In the genomic region with DNA sequence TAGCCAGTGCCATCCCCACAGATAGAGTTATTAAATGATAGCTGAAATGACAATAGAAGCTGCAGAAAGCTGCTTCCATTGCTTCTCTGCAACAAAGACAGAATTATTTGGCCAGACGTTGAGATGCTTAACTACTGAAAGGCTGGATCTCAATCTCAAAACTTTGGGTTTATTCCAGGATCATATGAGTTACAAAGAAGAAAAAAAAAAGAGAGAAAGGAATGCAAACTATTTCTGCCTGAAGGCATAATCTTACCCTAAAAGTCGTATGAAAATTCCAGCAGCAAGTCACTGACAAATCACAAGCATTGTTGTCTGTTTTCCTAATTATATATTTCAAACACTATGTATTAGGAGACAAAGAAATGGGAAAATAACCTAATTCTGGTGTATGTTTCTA, we compare ENCODE assay signal across 1 cellular context.
TF ChIP-seq lines count a peak whose summit lies in the region.

No MANE protein-coding gene starts in this region.

TF ChIP-seq in IMR-90, 13 proteins besides CTCF, POLR2A, EP300 and RAD21:
- no peak for TF ChIP-seq RFX5 (IDR thresholded peaks at IDR 0.05; ENCODE audit: low read depth, low read length)
- no peak for TF ChIP-seq FOS (IDR thresholded peaks at IDR 0.05; ENCODE audit: low read depth, low read length)
- TF ChIP-seq RCOR1 (IDR thresholded peaks at IDR 0.05; ENCODE audit: insufficient replicate concordance, low read length), result no peak
- TF ChIP-seq NFE2L2 (IDR thresholded peaks at IDR 0.05; ENCODE audit: low read depth, low read length), result no peak
- TF ChIP-seq BHLHE40 (IDR thresholded peaks at IDR 0.05; ENCODE audit: low read depth, low read length), result no peak
- TF ChIP-seq CHD1 (IDR thresholded peaks at IDR 0.05; ENCODE audit: low read depth, low read length), result no peak
- no peak for TF ChIP-seq SMC3 (IDR thresholded peaks at IDR 0.05; ENCODE audit: low read depth, low read length)
- TF ChIP-seq MAZ (IDR thresholded peaks at IDR 0.05; ENCODE audit: borderline replicate concordance, low read depth, low read length), result no peak
- no peak for TF ChIP-seq CEBPB (IDR thresholded peaks at IDR 0.05; ENCODE audit: low read depth, low read length)
- TF ChIP-seq, protein P1, sequence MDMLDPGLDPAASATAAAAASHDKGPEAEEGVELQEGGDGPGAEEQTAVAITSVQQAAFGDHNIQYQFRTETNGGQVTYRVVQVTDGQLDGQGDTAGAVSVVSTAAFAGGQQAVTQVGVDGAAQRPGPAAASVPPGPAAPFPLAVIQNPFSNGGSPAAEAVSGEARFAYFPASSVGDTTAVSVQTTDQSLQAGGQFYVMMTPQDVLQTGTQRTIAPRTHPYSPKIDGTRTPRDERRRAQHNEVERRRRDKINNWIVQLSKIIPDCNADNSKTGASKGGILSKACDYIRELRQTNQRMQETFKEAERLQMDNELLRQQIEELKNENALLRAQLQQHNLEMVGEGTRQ (IDR thresholded peaks at IDR 0.05; ENCODE audit: low read depth, low read length), result no peak
TF ChIP-seq in IMR-90: peak in this region for 0.
